ENCODE assay signal across 32 cellular contexts in genomic region chr7:71753236-71753635, GRCh38.
"Had no signal": no experiment of that assay in that cellular context is flagged by ENCODE, and none has a peak within 500 bp of the region (broad histone marks: within the 10 kb centered on the region; RNA-seq: fewer than 3 reads in every experiment).

No MANE protein-coding gene starts in this region.

- H3K4me1 Mint-ChIP-seq: activated CD4-positive, alpha-beta T cell treated with anti-CD3 and anti-CD28 coated beads for 36 hours; activated CD4-positive, alpha-beta T cell treated with anti-CD3 and anti-CD28 coated beads, Interleukin-2, amount 10 ng/mL, durations not matched to agents 24 days and 14 days; activated T-helper 17 cell treated with anti-CD3 and anti-CD28 coated beads, Interleukin-2, amount 50 U/mL, for 72 hours; T-helper 17 cell had no signal

- FAIRE-seq: astrocyte, colon had no signal

- H3K4me1 ChIP-seq: foreskin keratinocyte, gastrocnemius medialis had no signal

- H3K9me3 ChIP-seq: gastrocnemius medialis had no signal

- H3K36me3 ChIP-seq: esophagus muscularis mucosa, gastrocnemius medialis, heart left ventricle, WERI-Rb-1 had no signal

- H3K27ac ChIP-seq: esophagus muscularis mucosa, foreskin keratinocyte, gastrocnemius medialis, heart left ventricle, WERI-Rb-1 had no signal

- H3K27ac Mint-ChIP-seq: activated CD4-positive, alpha-beta memory T cell treated with anti-CD3 and anti-CD28 coated beads for 36 hours; activated CD4-positive, alpha-beta T cell treated with anti-CD3 and anti-CD28 coated beads for 36 hours; activated CD4-positive, alpha-beta T cell treated with anti-CD3 and anti-CD28 coated beads, Interleukin-2, amount 10 ng/mL, durations not matched to agents 24 days and 14 days; activated naive CD8-positive, alpha-beta T cell; activated T-helper 17 cell treated with anti-CD3 and anti-CD28 coated beads, Interleukin-2, amount 50 U/mL, for 72 hours; effector memory CD8-positive, alpha-beta T cell; T-helper 17 cell; T-helper 2 cell treated with Interferon-gamma antibody and Interleukin-4, amounts not matched to agents 5 μg/mL and 100 μg/mL, for 36 hours had no signal

- H3K36me3 Mint-ChIP-seq: activated CD4-positive, alpha-beta memory T cell treated with anti-CD3 and anti-CD28 coated beads for 36 hours; activated naive CD8-positive, alpha-beta T cell had no signal

- DNase-seq: activated CD4-positive, alpha-beta memory T cell treated with anti-CD3 and anti-CD28 coated beads for 36 hours; activated CD4-positive, alpha-beta T cell treated with anti-CD3 and anti-CD28 coated beads for 36 hours; activated CD4-positive, alpha-beta T cell treated with anti-CD3 and anti-CD28 coated beads, Interleukin-2, amount 10 ng/mL, durations not matched to agents 24 days and 14 days; activated CD4-positive, CD25-positive, alpha-beta regulatory T cell; activated CD4-positive, CD25-positive, alpha-beta regulatory T cell treated with anti-CD3 and anti-CD28 coated beads, Interleukin-2, amount 50 U/mL, for 72 hours; activated CD8-positive, alpha-beta memory T cell treated with anti-CD3 and anti-CD28 coated beads for 24 hours; activated effector memory CD4-positive, alpha-beta T cell treated with Interleukin-2 at 50 U/mL for 16 hours; activated gamma-delta T cell treated with Interleukin-2 at 50 U/mL for 16 hours; activated naive CD4-positive, alpha-beta T cell treated with anti-CD3 and anti-CD28 coated beads, Interleukin-2, amount 50 U/mL, for 16 hours; activated naive CD4-positive, alpha-beta T cell treated with Interleukin-2 at 50 U/mL for 16 hours; activated T-cell treated with anti-CD3 and anti-CD28 coated beads, Interleukin-2, amount 50 U/mL, for 4 hours; amniotic stem cell; anterior cingulate cortex; caudate nucleus; cortex of kidney; dermis blood vessel endothelial cell; effector CD4-positive, alpha-beta T cell; effector memory CD8-positive, alpha-beta T cell; erythroblast; foreskin keratinocyte; gastrocnemius medialis; glutamatergic neuron; heart left ventricle; T-helper 17 cell; T1000; WERI-Rb-1 had no signal

- H3K27me3 Mint-ChIP-seq: activated CD4-positive, alpha-beta T cell treated with anti-CD3 and anti-CD28 coated beads, Interleukin-2, amount 10 ng/mL, durations not matched to agents 24 days and 14 days had no signal

- H3K4me3 ChIP-seq: esophagus muscularis mucosa, gastrocnemius medialis, heart left ventricle had no signal

- H3K27me3 ChIP-seq: foreskin keratinocyte had no signal

- H3K4me3 Mint-ChIP-seq: activated CD4-positive, alpha-beta memory T cell treated with anti-CD3 and anti-CD28 coated beads for 36 hours; activated CD4-positive, alpha-beta T cell treated with anti-CD3 and anti-CD28 coated beads for 36 hours; activated CD4-positive, alpha-beta T cell treated with anti-CD3 and anti-CD28 coated beads, Interleukin-2, amount 10 ng/mL, durations not matched to agents 24 days and 14 days; activated naive CD8-positive, alpha-beta T cell; activated T-cell treated with anti-CD3 and anti-CD28 coated beads, Interleukin-2, amount 50 U/mL, for 4 hours; activated T-helper 17 cell treated with anti-CD3 and anti-CD28 coated beads, Interleukin-2, amount 50 U/mL, for 72 hours; effector memory CD8-positive, alpha-beta T cell; T-helper 17 cell; T-helper 2 cell treated with Interferon-gamma antibody and Interleukin-4, amounts not matched to agents 5 μg/mL and 100 μg/mL, for 36 hours had no signal

- ATAC-seq: activated CD4-positive, alpha-beta T cell treated with anti-CD3 and anti-CD28 coated beads for 36 hours; activated T-cell treated with anti-CD3 and anti-CD28 coated beads, Interleukin-2, amount 50 U/mL, for 4 hours; activated T-helper 17 cell treated with anti-CD3 and anti-CD28 coated beads, Interleukin-2, amount 50 U/mL, for 72 hours; effector memory CD8-positive, alpha-beta T cell; gastrocnemius medialis; T-helper 17 cell had no signal
